ENCODE assay signal across 1 cellular context in the genomic region with DNA sequence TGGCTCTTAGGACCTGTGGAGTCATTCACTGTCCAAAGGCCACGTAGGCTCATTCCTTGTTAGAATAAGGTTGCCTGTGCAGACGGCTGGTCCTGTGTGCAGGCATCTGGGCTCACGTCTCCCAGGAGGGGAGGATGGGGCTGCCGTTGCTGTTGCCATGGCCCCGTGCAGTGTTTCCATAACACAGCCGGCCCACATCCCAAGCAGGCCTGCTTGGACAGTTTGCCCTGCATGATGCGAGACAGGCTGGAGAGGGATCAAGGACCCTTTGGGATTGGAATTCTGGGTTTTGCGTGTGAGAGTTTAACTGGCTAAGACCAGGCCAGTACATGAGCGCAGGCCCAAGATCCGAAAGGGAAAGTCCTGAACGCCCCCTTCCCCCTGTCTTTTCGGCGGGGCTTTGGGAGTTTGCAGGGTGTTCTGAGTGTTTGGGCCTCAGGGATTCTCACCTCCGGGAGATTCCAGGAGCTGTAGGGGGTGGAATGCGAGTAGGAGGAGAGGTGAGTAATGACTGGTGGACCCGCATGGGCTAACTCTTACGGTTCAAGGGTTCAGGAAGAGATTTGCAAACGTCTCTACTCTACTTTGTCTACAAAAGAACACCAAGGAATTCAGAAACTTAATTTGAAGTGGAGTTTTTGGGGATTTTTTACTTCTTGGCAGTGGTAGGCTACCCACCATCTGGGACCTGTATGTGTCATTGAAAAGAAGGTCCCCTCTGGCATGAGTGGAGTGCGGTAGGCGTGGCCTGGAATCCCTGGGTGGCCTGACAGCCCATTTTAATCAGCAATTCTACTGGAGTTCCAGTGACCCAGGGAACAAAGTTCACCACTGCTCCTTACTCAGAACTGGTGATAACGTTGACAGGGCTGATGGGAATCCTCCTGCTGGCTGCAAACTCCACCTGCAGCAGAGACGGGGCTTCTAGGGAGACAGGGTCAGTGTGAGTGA.
TF ChIP-seq lines count a peak whose summit lies in the region.

No MANE protein-coding gene starts in this region.

TF ChIP-seq in HepG2, 621 proteins besides CTCF, POLR2A, EP300 and RAD21 (continued from another document and continues in another):
- TF ChIP-seq SRSF9 (IDR thresholded peaks at IDR 0.05; ENCODE audit: borderline replicate concordance, insufficient read depth, low read depth, low read length, poor library complexity, severe bottlenecking) = no peak
- TF ChIP-seq RARG (CRISPR knock-in tag; IDR thresholded peaks at IDR 0.05; ENCODE audit: low read depth) = no peak
- TF ChIP-seq NFIC (IDR thresholded peaks at IDR 0.05; ENCODE audit: low read length) = no peak
- no peak for TF ChIP-seq ZNF10 (CRISPR knock-in tag; IDR thresholded peaks at IDR 0.05; ENCODE audit: borderline replicate concordance, low read depth)
- no peak for TF ChIP-seq AKAP8 (CRISPR knock-in tag; IDR thresholded peaks at IDR 0.05)
- peak; percentile 36 for TF ChIP-seq TBL1XR1 (IDR thresholded peaks at IDR 0.05; ENCODE audit: borderline replicate concordance, low read length, partially characterized antibody)
- TF ChIP-seq ZNF3 (CRISPR knock-in tag; IDR thresholded peaks at IDR 0.05) = no peak
- TF ChIP-seq, protein P1, sequence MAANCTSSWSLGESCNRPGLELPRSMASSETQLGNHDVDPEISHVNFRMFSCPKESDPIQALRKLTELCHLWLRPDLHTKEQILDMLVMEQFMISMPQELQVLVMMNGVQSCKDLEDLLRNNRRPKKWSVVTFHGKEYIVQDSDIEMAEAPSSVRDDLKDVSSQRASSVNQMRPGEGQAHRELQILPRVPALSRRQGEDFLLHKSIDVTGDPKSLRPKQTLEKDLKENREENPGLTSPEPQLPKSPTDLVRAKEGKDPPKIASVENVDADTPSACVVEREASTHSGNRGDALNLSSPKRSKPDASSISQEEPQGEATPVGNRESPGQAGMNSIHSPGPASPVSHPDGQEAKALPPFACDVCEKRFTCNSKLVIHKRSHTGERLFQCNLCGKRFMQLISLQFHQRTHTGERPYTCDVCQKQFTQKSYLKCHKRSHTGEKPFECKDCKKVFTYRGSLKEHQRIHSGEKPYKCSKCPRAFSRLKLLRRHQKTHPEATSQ (CRISPR knock-in tag; IDR thresholded peaks at IDR 0.05; ENCODE audit: borderline replicate concordance) = no peak
- TF ChIP-seq ZBTB8A (CRISPR knock-in tag; IDR thresholded peaks at IDR 0.05; ENCODE audit: borderline replicate concordance, low read depth) = no peak
- no peak for TF ChIP-seq ATM (IDR thresholded peaks at IDR 0.05; ENCODE audit: borderline replicate concordance)
- TF ChIP-seq, protein P2, sequence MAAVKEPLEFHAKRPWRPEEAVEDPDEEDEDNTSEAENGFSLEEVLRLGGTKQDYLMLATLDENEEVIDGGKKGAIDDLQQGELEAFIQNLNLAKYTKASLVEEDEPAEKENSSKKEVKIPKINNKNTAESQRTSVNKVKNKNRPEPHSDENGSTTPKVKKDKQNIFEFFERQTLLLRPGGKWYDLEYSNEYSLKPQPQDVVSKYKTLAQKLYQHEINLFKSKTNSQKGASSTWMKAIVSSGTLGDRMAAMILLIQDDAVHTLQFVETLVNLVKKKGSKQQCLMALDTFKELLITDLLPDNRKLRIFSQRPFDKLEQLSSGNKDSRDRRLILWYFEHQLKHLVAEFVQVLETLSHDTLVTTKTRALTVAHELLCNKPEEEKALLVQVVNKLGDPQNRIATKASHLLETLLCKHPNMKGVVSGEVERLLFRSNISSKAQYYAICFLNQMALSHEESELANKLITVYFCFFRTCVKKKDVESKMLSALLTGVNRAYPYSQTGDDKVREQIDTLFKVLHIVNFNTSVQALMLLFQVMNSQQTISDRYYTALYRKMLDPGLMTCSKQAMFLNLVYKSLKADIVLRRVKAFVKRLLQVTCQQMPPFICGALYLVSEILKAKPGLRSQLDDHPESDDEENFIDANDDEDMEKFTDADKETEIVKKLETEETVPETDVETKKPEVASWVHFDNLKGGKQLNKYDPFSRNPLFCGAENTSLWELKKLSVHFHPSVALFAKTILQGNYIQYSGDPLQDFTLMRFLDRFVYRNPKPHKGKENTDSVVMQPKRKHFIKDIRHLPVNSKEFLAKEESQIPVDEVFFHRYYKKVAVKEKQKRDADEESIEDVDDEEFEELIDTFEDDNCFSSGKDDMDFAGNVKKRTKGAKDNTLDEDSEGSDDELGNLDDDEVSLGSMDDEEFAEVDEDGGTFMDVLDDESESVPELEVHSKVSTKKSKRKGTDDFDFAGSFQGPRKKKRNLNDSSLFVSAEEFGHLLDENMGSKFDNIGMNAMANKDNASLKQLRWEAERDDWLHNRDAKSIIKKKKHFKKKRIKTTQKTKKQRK (IDR thresholded peaks at IDR 0.05; ENCODE audit: low read length) = no peak
- TF ChIP-seq RAD51 (IDR thresholded peaks at IDR 0.05; ENCODE audit: borderline replicate concordance) = no peak
- TF ChIP-seq ZNF567 (CRISPR knock-in tag; IDR thresholded peaks at IDR 0.05; ENCODE audit: borderline replicate concordance) = no peak
- TF ChIP-seq ZZZ3 (CRISPR knock-in tag; IDR thresholded peaks at IDR 0.05; ENCODE audit: borderline replicate concordance) = no peak
- no peak for TF ChIP-seq SRSF1 (optimal IDR thresholded peaks at IDR 0.05; ENCODE audit: low read depth, low read length)
- TF ChIP-seq ZFP41 (CRISPR knock-in tag; IDR thresholded peaks at IDR 0.05; ENCODE audit: borderline replicate concordance) = no peak
- no peak for TF ChIP-seq ZNF761 (CRISPR knock-in tag; conservative IDR thresholded peaks at IDR 0.05)
- TF ChIP-seq, protein P3, sequence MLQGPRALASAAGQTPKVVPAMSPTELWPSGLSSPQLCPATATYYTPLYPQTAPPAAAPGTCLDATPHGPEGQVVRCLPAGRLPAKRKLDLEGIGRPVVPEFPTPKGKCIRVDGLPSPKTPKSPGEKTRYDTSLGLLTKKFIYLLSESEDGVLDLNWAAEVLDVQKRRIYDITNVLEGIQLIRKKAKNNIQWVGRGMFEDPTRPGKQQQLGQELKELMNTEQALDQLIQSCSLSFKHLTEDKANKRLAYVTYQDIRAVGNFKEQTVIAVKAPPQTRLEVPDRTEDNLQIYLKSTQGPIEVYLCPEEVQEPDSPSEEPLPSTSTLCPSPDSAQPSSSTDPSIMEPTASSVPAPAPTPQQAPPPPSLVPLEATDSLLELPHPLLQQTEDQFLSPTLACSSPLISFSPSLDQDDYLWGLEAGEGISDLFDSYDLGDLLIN (CRISPR knock-in tag; IDR thresholded peaks at IDR 0.05; ENCODE audit: borderline replicate concordance) = no peak
- no peak for TF ChIP-seq ZNF7 (CRISPR knock-in tag; IDR thresholded peaks at IDR 0.05)
- no peak for TF ChIP-seq PAF1 (CRISPR knock-in tag; IDR thresholded peaks at IDR 0.05)
- TF ChIP-seq, protein P4, sequence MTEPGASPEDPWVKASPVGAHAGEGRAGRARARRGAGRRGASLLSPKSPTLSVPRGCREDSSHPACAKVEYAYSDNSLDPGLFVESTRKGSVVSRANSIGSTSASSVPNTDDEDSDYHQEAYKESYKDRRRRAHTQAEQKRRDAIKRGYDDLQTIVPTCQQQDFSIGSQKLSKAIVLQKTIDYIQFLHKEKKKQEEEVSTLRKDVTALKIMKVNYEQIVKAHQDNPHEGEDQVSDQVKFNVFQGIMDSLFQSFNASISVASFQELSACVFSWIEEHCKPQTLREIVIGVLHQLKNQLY (CRISPR knock-in tag; IDR thresholded peaks at IDR 0.05) = no peak
- TF ChIP-seq ZFX (CRISPR knock-in tag; IDR thresholded peaks at IDR 0.05; ENCODE audit: low read depth) = peak; percentile 53; the same call in 1 of the 2 replicates
- TF ChIP-seq, protein P5, sequence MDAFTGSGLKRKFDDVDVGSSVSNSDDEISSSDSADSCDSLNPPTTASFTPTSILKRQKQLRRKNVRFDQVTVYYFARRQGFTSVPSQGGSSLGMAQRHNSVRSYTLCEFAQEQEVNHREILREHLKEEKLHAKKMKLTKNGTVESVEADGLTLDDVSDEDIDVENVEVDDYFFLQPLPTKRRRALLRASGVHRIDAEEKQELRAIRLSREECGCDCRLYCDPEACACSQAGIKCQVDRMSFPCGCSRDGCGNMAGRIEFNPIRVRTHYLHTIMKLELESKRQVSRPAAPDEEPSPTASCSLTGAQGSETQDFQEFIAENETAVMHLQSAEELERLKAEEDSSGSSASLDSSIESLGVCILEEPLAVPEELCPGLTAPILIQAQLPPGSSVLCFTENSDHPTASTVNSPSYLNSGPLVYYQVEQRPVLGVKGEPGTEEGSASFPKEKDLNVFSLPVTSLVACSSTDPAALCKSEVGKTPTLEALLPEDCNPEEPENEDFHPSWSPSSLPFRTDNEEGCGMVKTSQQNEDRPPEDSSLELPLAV (CRISPR knock-in tag; conservative IDR thresholded peaks at IDR 0.05; ENCODE audit: low read depth) = no peak
- TF ChIP-seq, protein P6, sequence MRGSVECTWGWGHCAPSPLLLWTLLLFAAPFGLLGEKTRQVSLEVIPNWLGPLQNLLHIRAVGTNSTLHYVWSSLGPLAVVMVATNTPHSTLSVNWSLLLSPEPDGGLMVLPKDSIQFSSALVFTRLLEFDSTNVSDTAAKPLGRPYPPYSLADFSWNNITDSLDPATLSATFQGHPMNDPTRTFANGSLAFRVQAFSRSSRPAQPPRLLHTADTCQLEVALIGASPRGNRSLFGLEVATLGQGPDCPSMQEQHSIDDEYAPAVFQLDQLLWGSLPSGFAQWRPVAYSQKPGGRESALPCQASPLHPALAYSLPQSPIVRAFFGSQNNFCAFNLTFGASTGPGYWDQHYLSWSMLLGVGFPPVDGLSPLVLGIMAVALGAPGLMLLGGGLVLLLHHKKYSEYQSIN (CRISPR knock-in tag; IDR thresholded peaks at IDR 0.05; ENCODE audit: borderline replicate concordance) = no peak
- no peak for TF ChIP-seq MED8 (CRISPR knock-in tag; IDR thresholded peaks at IDR 0.05; ENCODE audit: insufficient replicate concordance)
- TF ChIP-seq, protein P7, sequence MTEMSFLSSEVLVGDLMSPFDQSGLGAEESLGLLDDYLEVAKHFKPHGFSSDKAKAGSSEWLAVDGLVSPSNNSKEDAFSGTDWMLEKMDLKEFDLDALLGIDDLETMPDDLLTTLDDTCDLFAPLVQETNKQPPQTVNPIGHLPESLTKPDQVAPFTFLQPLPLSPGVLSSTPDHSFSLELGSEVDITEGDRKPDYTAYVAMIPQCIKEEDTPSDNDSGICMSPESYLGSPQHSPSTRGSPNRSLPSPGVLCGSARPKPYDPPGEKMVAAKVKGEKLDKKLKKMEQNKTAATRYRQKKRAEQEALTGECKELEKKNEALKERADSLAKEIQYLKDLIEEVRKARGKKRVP (CRISPR knock-in tag; IDR thresholded peaks at IDR 0.05) = no peak
- TF ChIP-seq, protein P8, sequence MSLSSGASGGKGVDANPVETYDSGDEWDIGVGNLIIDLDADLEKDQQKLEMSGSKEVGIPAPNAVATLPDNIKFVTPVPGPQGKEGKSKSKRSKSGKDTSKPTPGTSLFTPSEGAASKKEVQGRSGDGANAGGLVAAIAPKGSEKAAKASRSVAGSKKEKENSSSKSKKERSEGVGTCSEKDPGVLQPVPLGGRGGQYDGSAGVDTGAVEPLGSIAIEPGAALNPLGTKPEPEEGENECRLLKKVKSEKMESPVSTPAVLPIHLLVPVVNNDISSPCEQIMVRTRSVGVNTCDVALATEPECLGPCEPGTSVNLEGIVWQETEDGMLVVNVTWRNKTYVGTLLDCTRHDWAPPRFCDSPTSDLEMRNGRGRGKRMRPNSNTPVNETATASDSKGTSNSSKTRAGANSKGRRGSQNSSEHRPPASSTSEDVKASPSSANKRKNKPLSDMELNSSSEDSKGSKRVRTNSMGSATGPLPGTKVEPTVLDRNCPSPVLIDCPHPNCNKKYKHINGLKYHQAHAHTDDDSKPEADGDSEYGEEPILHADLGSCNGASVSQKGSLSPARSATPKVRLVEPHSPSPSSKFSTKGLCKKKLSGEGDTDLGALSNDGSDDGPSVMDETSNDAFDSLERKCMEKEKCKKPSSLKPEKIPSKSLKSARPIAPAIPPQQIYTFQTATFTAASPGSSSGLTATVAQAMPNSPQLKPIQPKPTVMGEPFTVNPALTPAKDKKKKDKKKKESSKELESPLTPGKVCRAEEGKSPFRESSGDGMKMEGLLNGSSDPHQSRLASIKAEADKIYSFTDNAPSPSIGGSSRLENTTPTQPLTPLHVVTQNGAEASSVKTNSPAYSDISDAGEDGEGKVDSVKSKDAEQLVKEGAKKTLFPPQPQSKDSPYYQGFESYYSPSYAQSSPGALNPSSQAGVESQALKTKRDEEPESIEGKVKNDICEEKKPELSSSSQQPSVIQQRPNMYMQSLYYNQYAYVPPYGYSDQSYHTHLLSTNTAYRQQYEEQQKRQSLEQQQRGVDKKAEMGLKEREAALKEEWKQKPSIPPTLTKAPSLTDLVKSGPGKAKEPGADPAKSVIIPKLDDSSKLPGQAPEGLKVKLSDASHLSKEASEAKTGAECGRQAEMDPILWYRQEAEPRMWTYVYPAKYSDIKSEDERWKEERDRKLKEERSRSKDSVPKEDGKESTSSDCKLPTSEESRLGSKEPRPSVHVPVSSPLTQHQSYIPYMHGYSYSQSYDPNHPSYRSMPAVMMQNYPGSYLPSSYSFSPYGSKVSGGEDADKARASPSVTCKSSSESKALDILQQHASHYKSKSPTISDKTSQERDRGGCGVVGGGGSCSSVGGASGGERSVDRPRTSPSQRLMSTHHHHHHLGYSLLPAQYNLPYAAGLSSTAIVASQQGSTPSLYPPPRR (CRISPR knock-in tag; IDR thresholded peaks at IDR 0.05; ENCODE audit: borderline replicate concordance) = peak; percentile 7; the same call in 1 of the 2 replicates
- TF ChIP-seq POLR2G (IDR thresholded peaks at IDR 0.05; ENCODE audit: low read depth, low read length) = no peak
- TF ChIP-seq ARNT (IDR thresholded peaks at IDR 0.05) = no peak
- no peak for TF ChIP-seq HOXA9 (CRISPR knock-in tag; IDR thresholded peaks at IDR 0.05; ENCODE audit: borderline replicate concordance)
- no peak for TF ChIP-seq SNAPC2 (CRISPR knock-in tag; IDR thresholded peaks at IDR 0.05)
- TF ChIP-seq ARNTL (CRISPR knock-in tag; IDR thresholded peaks at IDR 0.05) = no peak
- TF ChIP-seq JARID2 (CRISPR knock-in tag; IDR thresholded peaks at IDR 0.05; ENCODE audit: insufficient replicate concordance) = no peak
- no peak for TF ChIP-seq HNRNPUL1 (IDR thresholded peaks at IDR 0.05; ENCODE audit: low read depth, low read length)
- no peak for TF ChIP-seq TOPORS (CRISPR knock-in tag; IDR thresholded peaks at IDR 0.05)
- TF ChIP-seq ZNF33A (CRISPR knock-in tag; IDR thresholded peaks at IDR 0.05; ENCODE audit: borderline replicate concordance) = no peak
- no peak for TF ChIP-seq ZMYM2 (CRISPR knock-in tag; IDR thresholded peaks at IDR 0.05)
- TF ChIP-seq, protein P9, sequence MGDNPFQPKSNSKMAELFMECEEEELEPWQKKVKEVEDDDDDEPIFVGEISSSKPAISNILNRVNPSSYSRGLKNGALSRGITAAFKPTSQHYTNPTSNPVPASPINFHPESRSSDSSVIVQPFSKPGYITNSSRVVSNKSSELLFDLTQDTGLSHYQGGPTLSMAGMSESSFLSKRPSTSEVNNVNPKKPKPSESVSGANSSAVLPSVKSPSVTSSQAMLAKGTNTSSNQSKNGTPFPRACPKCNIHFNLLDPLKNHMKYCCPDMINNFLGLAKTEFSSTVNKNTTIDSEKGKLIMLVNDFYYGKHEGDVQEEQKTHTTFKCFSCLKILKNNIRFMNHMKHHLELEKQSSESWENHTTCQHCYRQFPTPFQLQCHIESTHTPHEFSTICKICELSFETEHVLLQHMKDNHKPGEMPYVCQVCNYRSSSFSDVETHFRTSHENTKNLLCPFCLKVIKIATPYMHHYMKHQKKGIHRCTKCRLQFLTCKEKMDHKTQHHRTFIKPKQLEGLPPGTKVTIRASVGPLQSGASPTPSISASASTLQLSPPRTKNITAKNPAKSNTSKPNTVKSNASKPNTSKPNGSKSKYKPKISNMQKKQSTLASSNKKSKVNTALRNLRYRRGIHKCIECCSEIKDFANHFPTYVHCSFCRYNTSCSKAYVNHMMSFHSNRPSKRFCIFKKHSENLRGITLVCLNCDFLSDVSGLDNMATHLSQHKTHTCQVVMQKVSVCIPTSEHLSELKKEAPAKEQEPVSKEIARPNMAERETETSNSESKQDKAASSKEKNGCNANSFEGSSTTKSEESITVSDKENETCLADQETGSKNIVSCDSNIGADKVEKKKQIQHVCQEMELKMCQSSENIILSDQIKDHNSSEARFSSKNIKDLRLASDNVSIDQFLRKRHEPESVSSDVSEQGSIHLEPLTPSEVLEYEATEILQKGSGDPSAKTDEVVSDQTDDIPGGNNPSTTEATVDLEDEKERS (CRISPR knock-in tag; IDR thresholded peaks at IDR 0.05) = no peak
- no peak for TF ChIP-seq ZNF547 (CRISPR knock-in tag; IDR thresholded peaks at IDR 0.05)
